In the genomic region with DNA sequence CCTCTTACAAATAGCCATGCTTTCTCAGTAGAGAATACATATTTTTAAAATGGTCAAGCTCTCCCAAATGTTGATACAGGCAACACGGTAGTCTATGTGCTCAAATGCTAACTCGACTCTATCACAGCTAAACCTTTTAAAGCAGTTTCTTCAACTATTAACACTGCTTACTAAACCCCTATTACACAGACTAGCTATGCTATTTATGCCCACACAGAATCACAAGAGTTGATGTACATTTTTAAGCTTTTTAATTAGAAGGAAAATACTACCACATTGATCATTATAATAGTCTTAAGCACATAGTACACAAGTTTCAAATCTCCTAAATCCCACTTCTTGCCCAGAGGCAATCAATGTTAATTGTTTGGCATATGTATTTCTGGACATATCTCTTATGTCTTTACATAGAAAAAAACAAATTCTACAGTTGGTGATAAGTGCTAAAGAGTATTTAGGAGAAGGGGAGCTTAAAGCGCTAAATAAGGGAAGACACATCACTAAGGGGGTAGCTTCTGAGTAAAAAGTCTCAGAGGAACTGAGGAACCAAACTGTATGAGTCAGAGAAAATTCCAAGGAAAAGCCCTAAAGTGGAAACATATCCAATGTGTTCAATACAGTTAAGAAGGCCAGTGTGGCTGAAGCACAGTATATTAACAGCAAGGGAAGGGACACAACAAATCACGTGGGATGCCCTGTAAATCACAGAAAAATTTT, we compare ENCODE assay signal across 11 cellular contexts. TPM values are rescaled to one million over a fixed set of nuclear protein-coding genes. Genes with fewer than 3 reads are reported as not detected.
DNase-seq lines count a peak whose midpoint lies in the region; ATAC-seq and TF ChIP-seq lines count a peak whose summit lies in the region.
"Had no signal": no experiment of that assay in that cellular context is flagged by ENCODE, and none has a peak within 500 bp of the region (broad histone marks: within the 10 kb centered on the region; RNA-seq: fewer than 3 reads in every experiment).

No MANE protein-coding gene starts in this region.

- no peaks in the 10 kb centered on the region for H3K9me2 ChIP-seq in PC-3 (replicated peaks; ENCODE audit: low read length)

- H3K4me3 Mint-ChIP-seq in activated CD4-positive, alpha-beta T cell treated with anti-CD3 and anti-CD28 coated beads, Interleukin-2, amount 10 ng/mL, durations not matched to agents 24 days and 14 days = peak overlapping the region; percentile 44
- H3K4me3 Mint-ChIP-seq in dendritic cell treated with granulocyte-macrophage colony-stimulating factor and Interleukin-4, amounts not matched to agents 40 ng/mL and 50 ng/mL, for 4 days = peak overlapping the region; percentile 55
- no peak overlapping the region for H3K4me3 Mint-ChIP-seq in progenitor cell of endocrine pancreas (ENCODE audit: low read depth)

- BruUV-seq in PC-3 (replicated peaks; lab: Mats Ljungman, UMichigan) = no TSS peak

- WGBS in body of pancreas, 2 donors = 37% methylated on average over 4 of the region's 4 CpGs

- TF ChIP-seq POLR2A in body of pancreas (IDR thresholded peaks at IDR 0.05) = no peak

- DNase-seq in activated CD4-positive, alpha-beta T cell treated with anti-CD3 and anti-CD28 coated beads, Interleukin-2, amount 10 ng/mL, durations not matched to agents 24 days and 14 days = no peak
- DNase-seq in activated CD4-positive, alpha-beta T cell treated with anti-CD3 and anti-CD28 coated beads, Interleukin-2, amount 50 U/mL, for 48 hours = no peak
- DNase-seq in PC-3 (no peak), progenitor cell of endocrine pancreas (ENCODE audit: low spot score, unreplicated experiment) (no peak), GM13977 (ENCODE audit: low spot score) (no peak), body of pancreas (no peak), caudate nucleus (lab: John Stamatoyannopoulos, UW) (no peak)
- DNase-seq: head of caudate nucleus, NCI-H1092 had no signal

- H2AFZ ChIP-seq in PC-3 (ENCODE audit: low read length) = no peak overlapping the region

- intact Hi-C loops in activated CD4-positive, alpha-beta T cell treated with anti-CD3 and anti-CD28 coated beads, Interleukin-2, amount 10 ng/mL, durations not matched to agents 24 days and 14 days (cut with micrococcal nuclease) = no loop called here
- intact Hi-C loops in PC-3 (cut with micrococcal nuclease) = no loop called here
- intact Hi-C loops in dendritic cell treated with granulocyte-macrophage colony-stimulating factor and Interleukin-4, amounts not matched to agents 40 ng/mL and 50 ng/mL, for 4 days (cut with micrococcal nuclease) = loop anchor here (5.0 kb wide), 1 partner anchor 62 kb away; no protein-coding TSS in a partner anchor
- intact Hi-C loops in body of pancreas (cut with DNase I) = no loop called here

- H3K79me2 ChIP-seq in PC-3 (ENCODE audit: low read length) = peaks cover 96% of the 10 kb centered on the region

- POLR2A ChIA-PET in PC-3 (lab: Charles Lee; ENCODE audit: unreplicated experiment) = no interaction called here

- no peak for TF ChIP-seq CTCF in PC-3 (conservative IDR thresholded peaks at IDR 0.05; ENCODE audit: low read depth, low read length)
- TF ChIP-seq CTCF in progenitor cell of endocrine pancreas (IDR thresholded peaks at IDR 0.05; ENCODE audit: unreplicated experiment) = no peak
- no peak for TF ChIP-seq CTCF in GM13977 (IDR thresholded peaks at IDR 0.05; ENCODE audit: extremely low read depth, insufficient read depth, missing control alignments)
- no peak for TF ChIP-seq CTCF in body of pancreas (IDR thresholded peaks at IDR 0.05)

- H3F3A ChIP-seq in PC-3 (ENCODE audit: low read length, unreplicated experiment) = peaks cover 14% of the 10 kb centered on the region

- peak overlapping the region; percentile 58 for H3K27ac Mint-ChIP-seq in activated CD4-positive, alpha-beta T cell treated with anti-CD3 and anti-CD28 coated beads, Interleukin-2, amount 10 ng/mL, durations not matched to agents 24 days and 14 days
- peak overlapping the region; percentile 81 for H3K27ac Mint-ChIP-seq in dendritic cell treated with granulocyte-macrophage colony-stimulating factor and Interleukin-4, amounts not matched to agents 40 ng/mL and 50 ng/mL, for 4 days
- peak overlapping the region; percentile 77 for H3K27ac Mint-ChIP-seq in progenitor cell of endocrine pancreas

- no peak overlapping the region for H3K9ac ChIP-seq in PC-3 (ENCODE audit: low read length)

- peaks cover 46% of the 10 kb centered on the region for H3K4me1 Mint-ChIP-seq in activated CD4-positive, alpha-beta T cell treated with anti-CD3 and anti-CD28 coated beads, Interleukin-2, amount 10 ng/mL, durations not matched to agents 24 days and 14 days
- peaks cover 59% of the 10 kb centered on the region for H3K4me1 Mint-ChIP-seq in dendritic cell treated with granulocyte-macrophage colony-stimulating factor and Interleukin-4, amounts not matched to agents 40 ng/mL and 50 ng/mL, for 4 days (ENCODE audit: low read depth)
- H3K4me1 Mint-ChIP-seq in progenitor cell of endocrine pancreas (ENCODE audit: low read depth) = peaks cover 28% of the 10 kb centered on the region

- in situ Hi-C loops in GM13977 (cut with MboI; ENCODE audit: low pct_unique_long_range_greater_than_20kb, low sequenced_read_pairs, unreplicated experiment) = no loop called here

- no peaks in the 10 kb centered on the region for H3K9me3 ChIP-seq in PC-3 (ENCODE audit: low read length)
- H3K9me3 ChIP-seq in body of pancreas = no peaks in the 10 kb centered on the region
- H3K9me3 ChIP-seq: vagina had no signal

- no peaks in the 10 kb centered on the region for H3K27me3 Mint-ChIP-seq in activated CD4-positive, alpha-beta T cell treated with anti-CD3 and anti-CD28 coated beads, Interleukin-2, amount 10 ng/mL, durations not matched to agents 24 days and 14 days
- H3K27me3 Mint-ChIP-seq in dendritic cell treated with granulocyte-macrophage colony-stimulating factor and Interleukin-4, amounts not matched to agents 40 ng/mL and 50 ng/mL, for 4 days = no peaks in the 10 kb centered on the region
- no peaks in the 10 kb centered on the region for H3K27me3 Mint-ChIP-seq in progenitor cell of endocrine pancreas

- no peaks in the 10 kb centered on the region for H3K27me3 ChIP-seq in PC-3 (ENCODE audit: low read length)
- no peaks in the 10 kb centered on the region for H3K27me3 ChIP-seq in body of pancreas
- H3K27me3 ChIP-seq: vagina had no signal

- no peak overlapping the region for H3K4me2 ChIP-seq in PC-3 (ENCODE audit: low read length)

- peaks cover 70% of the 10 kb centered on the region for H3K36me3 ChIP-seq in PC-3 (ENCODE audit: low read depth, low read length)
- peaks cover 4 to 8% of the 10 kb centered on the region in 2 donors for H3K36me3 ChIP-seq in body of pancreas (replicated peaks in 1 of 2; ENCODE audit: insufficient read depth in 1 of 2, low read depth in 2 of 2)

- no peaks in the 10 kb centered on the region for H3K9me3 Mint-ChIP-seq in activated CD4-positive, alpha-beta T cell treated with anti-CD3 and anti-CD28 coated beads, Interleukin-2, amount 10 ng/mL, durations not matched to agents 24 days and 14 days
- no peaks in the 10 kb centered on the region for H3K9me3 Mint-ChIP-seq in dendritic cell treated with granulocyte-macrophage colony-stimulating factor and Interleukin-4, amounts not matched to agents 40 ng/mL and 50 ng/mL, for 4 days
- no peaks in the 10 kb centered on the region for H3K9me3 Mint-ChIP-seq in progenitor cell of endocrine pancreas (ENCODE audit: low read depth)

- no peak overlapping the region for H3K27ac ChIP-seq in PC-3 (ENCODE audit: low read length)
- peak overlapping the region in 1 of 4 donors; percentile 11 for H3K27ac ChIP-seq in body of pancreas
- no peak overlapping the region for H3K27ac ChIP-seq in caudate nucleus (ENCODE audit: low read depth, low read length)
- H3K27ac ChIP-seq: vagina had no signal

- H3K4me1 ChIP-seq in PC-3 (ENCODE audit: insufficient read depth, low read length) = no peaks in the 10 kb centered on the region
- peaks cover 57% of the 10 kb centered on the region for H3K4me1 ChIP-seq in body of pancreas

- H3K4me3 ChIP-seq in PC-3 (ENCODE audit: low read length) = no peak overlapping the region
- no peak overlapping the region for H3K4me3 ChIP-seq in body of pancreas
- H3K4me3 ChIP-seq: vagina had no signal

- CTCF ChIA-PET in PC-3 (lab: Charles Lee) = no interaction called here

- peaks cover 90% of the 10 kb centered on the region for H4K20me1 ChIP-seq in PC-3 (ENCODE audit: low read length)

- H3K36me3 Mint-ChIP-seq in activated CD4-positive, alpha-beta T cell treated with anti-CD3 and anti-CD28 coated beads, Interleukin-2, amount 10 ng/mL, durations not matched to agents 24 days and 14 days (ENCODE audit: low read depth) = peaks cover 77% of the 10 kb centered on the region
- H3K36me3 Mint-ChIP-seq in dendritic cell treated with granulocyte-macrophage colony-stimulating factor and Interleukin-4, amounts not matched to agents 40 ng/mL and 50 ng/mL, for 4 days (ENCODE audit: low read depth) = peaks cover 100% of the 10 kb centered on the region
- H3K36me3 Mint-ChIP-seq in progenitor cell of endocrine pancreas (ENCODE audit: insufficient read depth) = peaks cover 52% of the 10 kb centered on the region

- ATAC-seq in PC-3 (peak; percentile 33), body of pancreas (no peak)

RNA-seq across cellular contexts. Expression of a gene that starts 13.7 kb away (rescaled TPM):
- 1,009 and 1,054 TPM in 2 replicates for total RNA-seq in activated CD4-positive, alpha-beta T cell treated with anti-CD3 and anti-CD28 coated beads, Interleukin-2, amount 10 ng/mL, durations not matched to agents 24 days and 14 days
- total RNA-seq in PC-3 (2014; rRNA removed) (682 and 772 TPM in 2 replicates), progenitor cell of endocrine pancreas (676 and 690 TPM in 2 replicates), body of pancreas (100 to 1,000 TPM; 245 to 251 TPM)

RNA-seq across cellular contexts. Expression of a gene that starts 24.3 kb away (rescaled TPM):
- not detected in 2 replicates for total RNA-seq in activated CD4-positive, alpha-beta T cell treated with anti-CD3 and anti-CD28 coated beads, Interleukin-2, amount 10 ng/mL, durations not matched to agents 24 days and 14 days
- 0.33 TPM in 1 of 2 replicates, not detected in the other for total RNA-seq in PC-3 (2014; rRNA removed)
- 0.19 and 0.58 TPM in 2 replicates for total RNA-seq in progenitor cell of endocrine pancreas
- total RNA-seq in body of pancreas = not detected
- total RNA-seq: vagina had no signal
